ENCODE assay signal across 14 cellular contexts in the genomic region with DNA sequence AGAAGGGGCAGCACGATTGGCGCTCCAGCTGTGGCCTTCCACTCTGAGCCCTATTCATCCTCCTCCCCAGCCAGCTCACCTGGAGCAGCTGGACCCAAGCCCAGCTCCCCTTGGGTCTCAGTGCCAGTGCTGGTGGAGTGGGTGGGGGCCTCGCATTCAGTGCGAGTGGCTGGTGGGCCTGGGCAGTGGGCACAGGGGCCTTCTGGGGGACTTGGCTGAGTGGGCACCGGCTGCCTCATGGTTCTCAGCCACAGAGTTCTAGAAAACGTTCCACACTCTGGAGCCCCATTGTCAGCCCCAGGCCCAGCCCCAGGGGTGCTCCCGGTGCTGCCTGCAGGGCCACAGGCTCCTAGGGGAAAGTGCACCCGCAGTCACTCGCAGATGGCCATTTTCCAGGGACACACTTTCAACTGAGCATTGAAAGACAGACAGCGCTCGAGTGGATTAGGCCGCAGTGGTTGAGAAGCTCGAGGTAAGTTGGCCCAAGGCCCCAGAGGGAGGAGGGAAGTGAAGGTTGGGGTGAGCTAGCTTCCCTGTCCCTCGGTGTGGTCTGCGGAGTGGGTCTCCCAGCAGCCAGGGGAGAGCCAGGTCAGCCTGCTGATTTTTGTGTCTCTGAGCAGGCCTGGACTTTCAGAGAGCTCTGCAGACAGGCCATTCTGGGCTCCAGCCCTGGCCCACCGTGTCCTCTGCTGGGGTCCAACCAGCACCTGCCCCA. TPM values are rescaled to one million over a fixed set of nuclear protein-coding genes. Genes with fewer than 3 reads are reported as not detected.
DNase-seq lines count a peak whose midpoint lies in the region; ATAC-seq and TF ChIP-seq lines count a peak whose summit lies in the region.
"Had no signal": no experiment of that assay in that cellular context is flagged by ENCODE, and none has a peak within 500 bp of the region (broad histone marks: within the 10 kb centered on the region; RNA-seq: fewer than 3 reads in every experiment).

No MANE protein-coding gene starts in this region.

- no peak overlapping the region for H2AFZ ChIP-seq in SK-N-SH (ENCODE audit: low read depth)
- H2AFZ ChIP-seq: GM23248 had no signal

- TF ChIP-seq CTCF in SK-N-SH (IDR thresholded peaks at IDR 0.05) (no peak), RWPE2 (IDR thresholded peaks at IDR 0.05; ENCODE audit: poor library complexity, severe bottlenecking) (no peak), neural crest cell (conservative IDR thresholded peaks at IDR 0.05) (no peak), lower lobe of right lung (IDR thresholded peaks at IDR 0.05) (no peak), thyroid gland (IDR thresholded peaks at IDR 0.05) (no peak)

- H3K4me1 ChIP-seq in SK-N-SH (ENCODE audit: control insufficient read depth in 1 of 2, insufficient read depth in 2 of 2, low read depth in 1 of 2, low read length in 1 of 2) (peaks cover 0 to 19% of the 10 kb centered on the region in 2 experiments; a peak in 1 of 4 replicates), RWPE2 (ENCODE audit: insufficient read depth, poor library complexity, severe bottlenecking) (peaks cover 4% of the 10 kb centered on the region), lower lobe of right lung (peaks cover 14% of the 10 kb centered on the region), thyroid gland (peaks cover 8 to 12% of the 10 kb centered on the region in 2 donors)
- H3K4me1 ChIP-seq: HAP-1 had no signal

- H4K20me1 ChIP-seq in SK-N-SH (ENCODE audit: insufficient read depth) = no peaks in the 10 kb centered on the region

- DNase-seq in SK-N-SH = no peak
- peak; percentile 73 for DNase-seq in RWPE2 (ENCODE audit: low spot score)
- no peak for DNase-seq in neural crest cell (ENCODE audit: low read depth, low spot score)
- no peak for DNase-seq in lower lobe of right lung
- no peak for DNase-seq in thyroid gland
- DNase-seq in NCI-H1105 (lab: John Stamatoyannopoulos, UW) = no peak
- DNase-seq: C1 segment of cervical spinal cord; Caco-2; CD4-positive, alpha-beta T cell; GM23248 had no signal

- no peak for TF ChIP-seq EP300 in SK-N-SH (IDR thresholded peaks at IDR 0.05; ENCODE audit: borderline replicate concordance in 1 of 2, low read depth in 1 of 2, low read length in 1 of 2)

- 0 out of 2 replicates have a peak, but pooled peaks cover 10% of the 10 kb centered on the region for H3K79me2 ChIP-seq in SK-N-SH (ENCODE audit: insufficient read depth)

- no peaks in the 10 kb centered on the region for H3K9me3 Mint-ChIP-seq in neural crest cell
- H3K9me3 Mint-ChIP-seq: CD4-positive, alpha-beta T cell had no signal

- no peak overlapping the region for H3K4me2 ChIP-seq in SK-N-SH
- H3K4me2 ChIP-seq: A549 had no signal

- H3K27me3 ChIP-seq in SK-N-SH (ENCODE audit: insufficient read depth) (no peaks in the 10 kb centered on the region), RWPE2 (ENCODE audit: insufficient read depth, poor library complexity, severe bottlenecking) (no peaks in the 10 kb centered on the region), lower lobe of right lung (ENCODE audit: low read depth) (no peaks in the 10 kb centered on the region), thyroid gland (no peaks in the 10 kb centered on the region)

- no peak overlapping the region for H3K4me3 ChIP-seq in SK-N-SH (ENCODE audit: low read depth in 2 of 2, low read length in 1 of 2)
- no peak overlapping the region for H3K4me3 ChIP-seq in RWPE2 (ENCODE audit: severe bottlenecking)
- H3K4me3 ChIP-seq in lower lobe of right lung = no peak overlapping the region
- H3K4me3 ChIP-seq in thyroid gland (replicated peaks in 1 of 3) = no peak overlapping the region
- H3K4me3 ChIP-seq: A549, GM23248, HAP-1 had no signal

- no peaks in the 10 kb centered on the region for H3K9me2 ChIP-seq in SK-N-SH

- no peak overlapping the region for H3K27ac Mint-ChIP-seq in neural crest cell (ENCODE audit: unreplicated experiment)

- peaks cover 9% of the 10 kb centered on the region for H3F3A ChIP-seq in SK-N-SH (replicated peaks; ENCODE audit: insufficient read depth)

- POLR2A ChIA-PET in SK-N-SH (lab: Yijun Ruan, JAX) = no interaction called here

- no peaks in the 10 kb centered on the region for H3K27me3 Mint-ChIP-seq in neural crest cell (ENCODE audit: low read depth)
- H3K27me3 Mint-ChIP-seq: CD4-positive, alpha-beta T cell had no signal

- H3K27ac ChIP-seq in SK-N-SH (ENCODE audit: low read depth in 2 of 2, low read length in 1 of 2) (no peak overlapping the region), RWPE2 (ENCODE audit: poor library complexity, severe bottlenecking) (no peak overlapping the region), lower lobe of right lung (no peak overlapping the region), thyroid gland (no peak overlapping the region)
- H3K27ac ChIP-seq: 22Rv1, A549, GM23248 had no signal

- H3K36me3 ChIP-seq in SK-N-SH (replicated peaks in 1 of 2; ENCODE audit: control insufficient read depth in 1 of 2, insufficient read depth in 2 of 2, low read length in 1 of 2) (peaks cover 0 to 30% of the 10 kb centered on the region in 2 experiments), RWPE2 (ENCODE audit: low read depth) (peaks cover 30% of the 10 kb centered on the region), lower lobe of right lung (peaks cover 20% of the 10 kb centered on the region), thyroid gland (peaks cover 23 to 29% of the 10 kb centered on the region in 2 donors)
- H3K36me3 ChIP-seq: HAP-1 had no signal

- H3K36me3 Mint-ChIP-seq in neural crest cell (ENCODE audit: low read depth) = peaks cover 13% of the 10 kb centered on the region

- TF ChIP-seq RAD21 in SK-N-SH (IDR thresholded peaks at IDR 0.05; ENCODE audit: low read length) = no peak

- CTCF ChIA-PET in SK-N-SH (lab: Yijun Ruan, JAX) = interaction anchor here (2.4 to 2.5 kb wide), 2 partner anchors 14 to 56 kb away, joined by 7 to 11 read pairs; no protein-coding TSS in a partner anchor

- ATAC-seq in SK-N-SH treated with all-trans-retinoic acid at 6 μM for 48 hours = no peak
- ATAC-seq in RWPE2 (ENCODE audit: low read depth) = no peak
- no peak for ATAC-seq in lower lobe of right lung
- ATAC-seq: A549 had no signal

- peak overlapping the region; percentile 44 for H3K4me3 Mint-ChIP-seq in neural crest cell
- H3K4me3 Mint-ChIP-seq: CD4-positive, alpha-beta T cell had no signal

- H3K4me1 Mint-ChIP-seq in neural crest cell = peaks cover 5% of the 10 kb centered on the region

- WGBS in SK-N-SH (ENCODE audit: low lambda C conversion rate) = 92% methylated on average over 12 of the region's 16 CpGs
- 89 to 90% methylated on average over 11 to 12 of the region's 16 CpGs for WGBS in thyroid gland, 2 donors

- no peak overlapping the region for H3K9ac ChIP-seq in SK-N-SH
- H3K9ac ChIP-seq: GM23248 had no signal

- TF ChIP-seq POLR2A in thyroid gland (IDR thresholded peaks at IDR 0.05) = no peak

- intact Hi-C loops in lower lobe of right lung (cut with DNase I) = no loop called here
- intact Hi-C loops in thyroid gland (cut with DNase I) = no loop called here

- H3K9me3 ChIP-seq in SK-N-SH = no peaks in the 10 kb centered on the region
- H3K9me3 ChIP-seq in RWPE2 (ENCODE audit: severe bottlenecking) = no peaks in the 10 kb centered on the region
- H3K9me3 ChIP-seq in lower lobe of right lung = no peaks in the 10 kb centered on the region
- no peaks in the 10 kb centered on the region for H3K9me3 ChIP-seq in thyroid gland
- H3K9me3 ChIP-seq: A549, Caco-2, HAP-1 had no signal

TF ChIP-seq in SK-N-SH, 30 proteins besides CTCF, POLR2A, EP300 and RAD21 (continues in another document):
- 0 out of 2 replicates have a peak, but pooled peaks have one; percentile 20 for TF ChIP-seq POLR2AphosphoS5 (IDR thresholded peaks at IDR 0.05; ENCODE audit: low read depth, low read length)

TF ChIP-seq in SK-N-SH treated with all-trans-retinoic acid at 6 μM for 48 hours, 23 proteins besides CTCF, POLR2A, EP300 and RAD21 (continues in another document):
- TF ChIP-seq CSDC2 (CRISPR knock-in tag; IDR thresholded peaks at IDR 0.05) = no peak
- TF ChIP-seq ZFP30 (CRISPR knock-in tag; IDR thresholded peaks at IDR 0.05) = no peak
- TF ChIP-seq, protein P1, sequence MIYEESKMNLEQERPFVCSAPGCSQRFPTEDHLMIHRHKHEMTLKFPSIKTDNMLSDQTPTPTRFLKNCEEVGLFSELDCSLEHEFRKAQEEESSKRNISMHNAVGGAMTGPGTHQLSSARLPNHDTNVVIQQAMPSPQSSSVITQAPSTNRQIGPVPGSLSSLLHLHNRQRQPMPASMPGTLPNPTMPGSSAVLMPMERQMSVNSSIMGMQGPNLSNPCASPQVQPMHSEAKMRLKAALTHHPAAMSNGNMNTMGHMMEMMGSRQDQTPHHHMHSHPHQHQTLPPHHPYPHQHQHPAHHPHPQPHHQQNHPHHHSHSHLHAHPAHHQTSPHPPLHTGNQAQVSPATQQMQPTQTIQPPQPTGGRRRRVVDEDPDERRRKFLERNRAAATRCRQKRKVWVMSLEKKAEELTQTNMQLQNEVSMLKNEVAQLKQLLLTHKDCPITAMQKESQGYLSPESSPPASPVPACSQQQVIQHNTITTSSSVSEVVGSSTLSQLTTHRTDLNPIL (CRISPR knock-in tag; IDR thresholded peaks at IDR 0.05; ENCODE audit: low read depth) = no peak
- TF ChIP-seq SNAI2 (CRISPR knock-in tag; IDR thresholded peaks at IDR 0.05) = no peak
- no peak for TF ChIP-seq ESRRG (CRISPR knock-in tag; IDR thresholded peaks at IDR 0.05)

RNA-seq across cellular contexts. Expression of a gene that starts 3.8 kb away (rescaled TPM):
- 18.5 and 21.4 TPM in 2 replicates for polyA plus RNA-seq in SK-N-SH (2012; rRNA removed)
- 15.0 and 15.3 TPM in 2 replicates for polyA plus RNA-seq in SK-N-SH (2012; cell fraction: cytosol; rRNA removed)
- polyA plus RNA-seq in SK-N-SH (2012; cell fraction: nucleus; rRNA removed) = 72.4 and 86.2 TPM in 2 replicates
- total RNA-seq in neural crest cell (12.2 and 14.1 TPM in 2 replicates), lower lobe of right lung (10.5 TPM), thyroid gland (10 to 100 TPM; 16.8 to 31.6 (median 20.9) TPM)

RNA-seq across cellular contexts. Expression of a gene that starts 11.2 kb away (rescaled TPM):
- polyA plus RNA-seq in SK-N-SH (2012; rRNA removed) = 33.5 and 36.6 TPM in 2 replicates
- 22.9 and 24.7 TPM in 2 replicates for polyA plus RNA-seq in SK-N-SH (2012; cell fraction: cytosol; rRNA removed)
- 70.6 and 92.7 TPM in 2 replicates for polyA plus RNA-seq in SK-N-SH (2012; cell fraction: nucleus; rRNA removed)
- total RNA-seq in neural crest cell (1.4 TPM in 2 replicates), lower lobe of right lung (10.8 TPM), thyroid gland (10 to 100 TPM in 1 of 4 donors, 1 to 10 TPM in 3; 3.7 to 12.5 (median 6.9) TPM)

RNA-seq across cellular contexts. Expression of a gene that starts 31.5 kb away (rescaled TPM):
- 23.7 and 26.8 TPM in 2 replicates for polyA plus RNA-seq in SK-N-SH (2012; rRNA removed)
- 15.1 and 21.2 TPM in 2 replicates for polyA plus RNA-seq in SK-N-SH (2012; cell fraction: cytosol; rRNA removed)
- polyA plus RNA-seq in SK-N-SH (2012; cell fraction: nucleus; rRNA removed) = 15.7 and 19.5 TPM in 2 replicates
- total RNA-seq in neural crest cell (55.0 and 58.2 TPM in 2 replicates), lower lobe of right lung (6.9 TPM), thyroid gland (1 to 10 TPM; 5.8 to 8.1 (median 7.3) TPM)
